ENCODE assay signal across 16 cellular contexts in the genomic region with DNA sequence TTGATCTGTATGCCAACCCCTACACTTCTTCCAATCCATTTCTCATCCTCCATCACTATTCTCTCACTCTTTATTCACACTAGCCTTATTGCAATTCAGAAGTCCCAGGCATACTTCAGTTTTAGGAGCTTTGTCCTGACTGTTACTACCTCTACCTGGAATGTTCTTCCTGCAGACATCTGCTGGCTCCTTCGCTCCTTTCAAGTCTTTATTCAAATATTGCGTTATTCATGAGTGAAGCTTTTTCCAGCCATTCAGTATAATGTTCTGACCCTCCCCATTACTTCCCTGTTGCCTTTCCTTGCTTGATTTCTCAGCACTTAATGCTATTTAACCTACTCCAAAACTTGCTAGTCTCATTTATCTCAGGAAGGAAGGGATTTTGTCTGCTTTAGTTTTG. TPM values are rescaled to one million over a fixed set of nuclear protein-coding genes. Genes with fewer than 3 reads are reported as not detected.
DNase-seq lines count a peak whose midpoint lies in the region; ATAC-seq, FAIRE-seq and TF ChIP-seq lines count a peak whose summit lies in the region.
"Had no signal": no experiment of that assay in that cellular context is flagged by ENCODE, and none has a peak within 500 bp of the region (broad histone marks: within the 10 kb centered on the region; RNA-seq: fewer than 3 reads in every experiment).

No MANE protein-coding gene starts in this region.

- no peaks in the 10 kb centered on the region for H3K27me3 Mint-ChIP-seq in MCF 10A (ENCODE audit: insufficient read depth, unreplicated experiment)
- H3K27me3 Mint-ChIP-seq: activated T-cell treated with anti-CD3 and anti-CD28 coated beads, Interleukin-2, amount 50 U/mL, for 24 hours had no signal

- H3K27me3 ChIP-seq in breast epithelium (no peaks in the 10 kb centered on the region), adipocyte (replicated peaks; ENCODE audit: control insufficient read depth, insufficient read depth, low read length) (no peaks in the 10 kb centered on the region), HepG2 (ENCODE audit: control insufficient read depth in 1 of 2, insufficient read depth in 2 of 2, low read length in 2 of 2) (no peaks in the 10 kb centered on the region), subcutaneous abdominal adipose tissue (ENCODE audit: control insufficient read depth in 5 of 5, insufficient read depth in 4 of 5, low read length in 5 of 5) (no peaks in the 10 kb centered on the region), tibial nerve (no peaks in the 10 kb centered on the region)

- FAIRE-seq in HepG2 (lab: Jason Lieb, UNC) = no peak

- H3K4me2 ChIP-seq in HepG2 (ENCODE audit: low read depth, low read length) = no peak overlapping the region
- H3K4me2 ChIP-seq: KMS-11 had no signal

- no peak overlapping the region for H3K4me3 Mint-ChIP-seq in MCF 10A (ENCODE audit: unreplicated experiment)
- H3K4me3 Mint-ChIP-seq: activated T-cell treated with anti-CD3 and anti-CD28 coated beads, Interleukin-2, amount 50 U/mL, for 24 hours had no signal

- no peaks in the 10 kb centered on the region for H3K79me2 ChIP-seq in HepG2 (ENCODE audit: insufficient read depth, low read length)

- 95% methylated on average over 2 of the region's 2 CpGs for WGBS in HepG2 (ENCODE audit: low lambda C conversion rate)
- WGBS in tibial nerve, 2 donors = 78 to 90% methylated on average over 2 of the region's 2 CpGs

- POLR2A ChIA-PET in MCF 10A (lab: Yijun Ruan, JAX) (interaction anchor here (0.6 to 3.2 kb wide), 6 partner anchors 8 to 111 kb away, joined by 3 to 30 read pairs (median 3); a partner anchor contains a TSS), HepG2 (lab: Yijun Ruan, JAX) (no interaction called here)

- no peak overlapping the region for H3K4me3 ChIP-seq in breast epithelium
- H3K4me3 ChIP-seq in adipocyte (ENCODE audit: low read length) = peak overlapping the region; percentile 25
- H3K4me3 ChIP-seq in HepG2 (replicated peaks in 1 of 3; ENCODE audit: insufficient read depth in 1 of 3, low read depth in 2 of 3, low read length in 3 of 3) = no peak overlapping the region
- no peak overlapping the region for H3K4me3 ChIP-seq in subcutaneous abdominal adipose tissue (ENCODE audit: low read depth in 1 of 5, low read length in 5 of 5)
- no peak overlapping the region for H3K4me3 ChIP-seq in tibial nerve

- H3K27ac ChIP-seq in breast epithelium (no peak overlapping the region), HepG2 (ENCODE audit: extremely low read length, insufficient read depth, low read length) (no peak overlapping the region), subcutaneous abdominal adipose tissue (ENCODE audit: low read depth, low read length) (peak overlapping the region; percentile 80), tibial nerve (no peak overlapping the region)
- H3K27ac ChIP-seq: KMS-11 had no signal

- H4K20me1 ChIP-seq in HepG2 (ENCODE audit: insufficient read depth, low read length) = no peaks in the 10 kb centered on the region

- H3K36me3 ChIP-seq in breast epithelium (no peaks in the 10 kb centered on the region), adipocyte (ENCODE audit: control insufficient read depth, insufficient read depth, low read length, severe bottlenecking) (no peaks in the 10 kb centered on the region), HepG2 (replicated peaks in 1 of 2; ENCODE audit: control insufficient read depth in 1 of 2, insufficient read depth in 2 of 2, low read length in 2 of 2) (no peaks in the 10 kb centered on the region), subcutaneous abdominal adipose tissue (ENCODE audit: control insufficient read depth in 5 of 5, insufficient read depth in 5 of 5, low read length in 5 of 5) (no peaks in the 10 kb centered on the region), tibial nerve (no peaks in the 10 kb centered on the region)

- H3K9ac ChIP-seq in adipocyte (ENCODE audit: low read length) (peak overlapping the region; percentile 55), HepG2 (ENCODE audit: insufficient read depth, low read depth, low read length) (no peak overlapping the region), subcutaneous abdominal adipose tissue (ENCODE audit: low read length in 5 of 5) (no peak overlapping the region)
- H3K9ac ChIP-seq: KMS-11 had no signal

- H3K4me1 Mint-ChIP-seq in MCF 10A (ENCODE audit: insufficient read depth, unreplicated experiment) = peaks cover 39% of the 10 kb centered on the region

- H3K36me3 Mint-ChIP-seq in MCF 10A (ENCODE audit: insufficient read depth, unreplicated experiment) = peaks cover 8% of the 10 kb centered on the region

- TF ChIP-seq CTCF in MCF 10A (IDR thresholded peaks at IDR 0.05; ENCODE audit: unreplicated experiment) (no peak), breast epithelium (IDR thresholded peaks at IDR 0.05) (no peak), HepG2 (CRISPR knock-in tag; IDR thresholded peaks at IDR 0.05) (no peak), tibial nerve (IDR thresholded peaks at IDR 0.05) (no peak)

- ATAC-seq in HepG2 (no peak), GM19351 (IDR thresholded peaks at IDR 0.05; ENCODE audit: unreplicated experiment) (no peak)
- ATAC-seq: sciatic nerve had no signal

- no peaks in the 10 kb centered on the region for H3K9me3 ChIP-seq in breast epithelium
- H3K9me3 ChIP-seq in adipocyte (ENCODE audit: control insufficient read depth, low read length) = no peaks in the 10 kb centered on the region
- H3K9me3 ChIP-seq in HepG2 (ENCODE audit: low read length) = no peaks in the 10 kb centered on the region
- no peaks in the 10 kb centered on the region for H3K9me3 ChIP-seq in subcutaneous abdominal adipose tissue (ENCODE audit: control insufficient read depth in 5 of 5, low read length in 5 of 5)
- H3K9me3 ChIP-seq in tibial nerve = no peaks in the 10 kb centered on the region

- TF ChIP-seq POLR2A in breast epithelium (IDR thresholded peaks at IDR 0.05) (no peak), HepG2 (IDR thresholded peaks at IDR 0.05; ENCODE audit: insufficient read depth in 1 of 2, low read depth in 2 of 2, low read length in 2 of 2) (no peak), tibial nerve (IDR thresholded peaks at IDR 0.05) (no peak)

- no peak for TF ChIP-seq RAD21 in HepG2 (CRISPR knock-in tag; IDR thresholded peaks at IDR 0.05)

- BruUV-seq in MCF 10A (replicated peaks; lab: Mats Ljungman, UMichigan) = no TSS peak
- BruUV-seq in HepG2 (replicated peaks; lab: Mats Ljungman, UMichigan) = no TSS peak

- peak overlapping the region; percentile 2 for H3K27ac Mint-ChIP-seq in MCF 10A (ENCODE audit: low read depth, unreplicated experiment)
- H3K27ac Mint-ChIP-seq: activated T-cell treated with anti-CD3 and anti-CD28 coated beads, Interleukin-2, amount 50 U/mL, for 24 hours had no signal

- no peak for TF ChIP-seq EP300 in HepG2 (IDR thresholded peaks at IDR 0.05; ENCODE audit: low read depth in 2 of 2, low read length in 2 of 2)
- TF ChIP-seq EP300 in HepG2 (CRISPR knock-in tag; IDR thresholded peaks at IDR 0.05; ENCODE audit: borderline replicate concordance) = no peak
- TF ChIP-seq EP300 in tibial nerve (IDR thresholded peaks at IDR 0.05) = no peak

- H3K4me1 ChIP-seq in breast epithelium (no peaks in the 10 kb centered on the region), adipocyte (ENCODE audit: control insufficient read depth, insufficient read depth, low read length) (peaks cover 33% of the 10 kb centered on the region), HepG2 (ENCODE audit: insufficient read depth, low read length) (no peaks in the 10 kb centered on the region), subcutaneous abdominal adipose tissue (ENCODE audit: control insufficient read depth in 5 of 5, insufficient read depth in 5 of 5, low read length in 5 of 5) (peaks cover 3 to 43% (median 21%) of the 10 kb centered on the region in 5 donors), tibial nerve (peaks cover 0 to 55% (median 7%) of the 10 kb centered on the region in 4 donors)

- peak overlapping the region; percentile 11 for H2AFZ ChIP-seq in HepG2 (ENCODE audit: low read length)

- CTCF ChIA-PET in MCF 10A (lab: Yijun Ruan, JAX) = interaction anchor here (0.6 kb wide), 2 partner anchors 44 to 53 kb away, joined by 3 read pairs; no protein-coding TSS in a partner anchor
- CTCF ChIA-PET in HepG2 (lab: Yijun Ruan, JAX; ENCODE audit: low intra/inter-chr PET ratio, low total read pairs) = no interaction called here

- in situ Hi-C loops in HepG2 (cut with HindIII; ENCODE audit: extremely low pct_ligation_motif_present, low pct_unique_long_range_greater_than_20kb) = no loop called here

- intact Hi-C loops in MCF 10A (cut with micrococcal nuclease) = no loop called here
- intact Hi-C loops in breast epithelium (cut with DNase I; ENCODE audit: low total_unique reads) = loop anchor here (1.0 kb wide), 1 partner anchor 8 kb away; no protein-coding TSS in a partner anchor
- intact Hi-C loops in HepG2 (cut with micrococcal nuclease; ENCODE audit: unreplicated experiment) = no loop called here

- DNase-seq in MCF 10A (ENCODE audit: unreplicated experiment) = peak; percentile 32
- no peak for DNase-seq in breast epithelium (ENCODE audit: low spot score in 2 of 2)
- no peak for DNase-seq in adipocyte (ENCODE audit: low read depth)
- DNase-seq in HepG2 (ENCODE audit: low spot score) = no peak
- DNase-seq in tibial nerve (ENCODE audit: low spot score in 2 of 2) = no peak
- no peak for DNase-seq in NOMO-1 treated with DMSO at 0.1 percent for 48 hours (lab: John Stamatoyannopoulos, UW; ENCODE audit: unreplicated experiment)
- DNase-seq: activated CD4-positive, alpha-beta T cell treated with anti-CD3 and anti-CD28 coated beads, Interleukin-2, amount 50 U/mL, for 48 hours; activated T-cell treated with anti-CD3 and anti-CD28 coated beads, Interleukin-2, amount 50 U/mL, for 24 hours; effector memory CD4-positive, alpha-beta T cell; NCI-H1092; NCI-H526 treated with DMSO at 0.1 percent for 48 hours; stimulated activated CD4-positive, alpha-beta T cell treated with anti-CD3 and anti-CD28 coated beads, Interleukin-1b, Interleukin-23, amount 100 ng/mL, for 48 hours had no signal

- H3K9me3 Mint-ChIP-seq in MCF 10A (ENCODE audit: unreplicated experiment) = no peaks in the 10 kb centered on the region
- H3K9me3 Mint-ChIP-seq: activated T-cell treated with anti-CD3 and anti-CD28 coated beads, Interleukin-2, amount 50 U/mL, for 24 hours had no signal

RNA-seq across cellular contexts. Expression of a gene that starts 9.1 kb away (rescaled TPM):
- total RNA-seq in MCF 10A (2022) = 66.2 and 69.9 TPM in 2 replicates
- 10 to 100 TPM; 70.8 to 92.8 (median 77.3) TPM for total RNA-seq in breast epithelium
- 19.2 and 22.9 TPM in 2 replicates for total RNA-seq in HepG2 (2016; rRNA removed; fragmentation: Illumina TruSeq; extraction: Trizol)
- 2.5 and 2.8 TPM in 2 replicates for total RNA-seq in HepG2 (2016; cell fraction: cytosol; rRNA removed; fragmentation: Illumina TruSeq; extraction: Trizol; ENCODE audit: low read depth)
- 19.4 and 20.2 TPM in 2 replicates for total RNA-seq in HepG2 (2016; cell fraction: insoluble cytoplasmic fraction; rRNA removed; fragmentation: Illumina TruSeq; extraction: Trizol)
- total RNA-seq in HepG2 (2016; cell fraction: membrane; rRNA removed; fragmentation: Illumina TruSeq; extraction: Trizol) = 8.4 and 11.5 TPM in 2 replicates
- 23.7 and 30.6 TPM in 2 replicates for total RNA-seq in HepG2 (2016; cell fraction: nucleus; rRNA removed; fragmentation: Illumina TruSeq; extraction: Trizol)
- polyA plus RNA-seq in HepG2 (2011; rRNA removed) = 8.4 and 10.1 TPM in 2 replicates
- polyA plus RNA-seq in HepG2 (2011; cell fraction: cytosol; rRNA removed) = 3.7 and 6.5 TPM in 2 replicates
- polyA plus RNA-seq in HepG2 (2011; cell fraction: nucleus; rRNA removed) = 5.4 and 8.6 TPM in 2 replicates
- polyA plus RNA-seq in HepG2 (2012) = 9.3 and 12.0 TPM in 2 replicates
- polyA plus RNA-seq in HepG2 (2016; cell fraction: cytosol; fragmentation: Illumina TruSeq; extraction: Trizol; ENCODE audit: low read depth) = 0.66 and 0.68 TPM in 2 replicates
- polyA plus RNA-seq in HepG2 (2016; cell fraction: insoluble cytoplasmic fraction; fragmentation: Illumina TruSeq; extraction: Trizol; ENCODE audit: low read depth) = 8.4 and 8.9 TPM in 2 replicates
- polyA plus RNA-seq in HepG2 (2016; cell fraction: membrane; fragmentation: Illumina TruSeq; extraction: Trizol; ENCODE audit: low read depth) = 3.1 and 3.2 TPM in 2 replicates
- polyA plus RNA-seq in HepG2 (2016; cell fraction: nucleus; fragmentation: Illumina TruSeq; extraction: Trizol; ENCODE audit: insufficient read depth, low read depth) = 14.9 and 17.4 TPM in 2 replicates
- polyA minus RNA-seq in HepG2 (2011; rRNA and poly(A)+ RNA removed; ENCODE audit: low replicate concordance) = 10.8 and 12.8 TPM in 2 replicates
- polyA minus RNA-seq in HepG2 (2011; cell fraction: cytosol; rRNA and poly(A)+ RNA removed) = 14.7 and 22.1 TPM in 2 replicates
- polyA minus RNA-seq in HepG2 (2011; cell fraction: nucleus; rRNA and poly(A)+ RNA removed) = 31.4 and 35.9 TPM in 2 replicates
- 100 to 1,000 TPM in 2 of 4 donors, 10 to 100 TPM in 2; 80.8 to 114 (median 100) TPM for total RNA-seq in tibial nerve
